Comparison of ENCODE assay signal across 9 cellular contexts in the genomic region with DNA sequence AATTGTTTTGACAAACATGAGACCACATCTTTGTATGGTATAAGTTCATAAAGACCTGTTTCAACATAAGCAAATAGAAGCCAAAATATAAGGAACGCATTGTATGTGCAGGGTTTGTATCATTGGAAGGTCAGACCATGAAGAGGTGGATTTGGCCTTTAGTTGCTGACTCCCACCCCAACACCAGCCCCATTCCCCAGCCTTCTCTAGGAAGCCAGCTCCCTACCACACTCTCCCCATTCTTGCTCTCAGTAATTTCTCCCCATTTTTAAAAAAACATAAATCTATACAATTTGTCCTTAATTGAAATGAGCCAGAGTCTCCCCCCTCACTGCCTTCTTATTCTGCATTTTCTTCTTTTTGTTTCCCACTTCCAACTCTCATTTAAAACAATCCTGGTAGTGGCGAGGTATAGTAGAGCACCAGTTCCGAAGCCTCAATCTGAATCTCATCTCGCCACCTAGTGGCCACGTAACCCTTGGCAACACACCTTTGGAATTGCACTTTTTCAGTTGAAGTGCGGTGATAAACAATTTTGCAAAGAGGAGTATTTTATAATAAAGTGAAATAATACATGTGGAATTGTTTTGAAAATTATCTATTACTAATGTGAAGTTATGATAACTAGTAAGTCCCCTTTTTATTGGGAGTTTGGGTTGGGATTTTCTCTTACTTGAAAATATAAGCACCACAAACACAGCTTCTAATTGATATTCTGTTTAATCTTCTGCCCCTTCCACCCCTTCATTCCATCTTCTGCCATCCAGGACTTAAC.
DNase-seq lines count a peak whose midpoint lies in the region; ATAC-seq and TF ChIP-seq lines count a peak whose summit lies in the region.
"Had no signal": no experiment of that assay in that cellular context is flagged by ENCODE, and none has a peak within 500 bp of the region (broad histone marks: within the 10 kb centered on the region; RNA-seq: fewer than 3 reads in every experiment).

No MANE protein-coding gene starts in this region.

- H3K9me3 ChIP-seq in Peyer's patch = no peaks in the 10 kb centered on the region

- H3K27me3 ChIP-seq in Peyer's patch = no peaks in the 10 kb centered on the region

- peak; percentile 40 to 73 (median 64) for TF ChIP-seq CTCF in Peyer's patch (IDR thresholded peaks at IDR 0.05)

- ATAC-seq in GM18505 (IDR thresholded peaks at IDR 0.05; ENCODE audit: unreplicated experiment) (peak; percentile 70), HG03521 (IDR thresholded peaks at IDR 0.05; ENCODE audit: unreplicated experiment) (peak; percentile 71), HG03457 (IDR thresholded peaks at IDR 0.05; ENCODE audit: unreplicated experiment) (no peak)

- TF ChIP-seq POLR2A in GM18505 (IDR thresholded peaks at IDR 0.05; ENCODE audit: borderline replicate concordance, extremely low read depth, insufficient read depth, insufficient read length) (no peak), Peyer's patch (IDR thresholded peaks at IDR 0.05) (no peak)

- H3K4me3 ChIP-seq in Peyer's patch = no peak overlapping the region
- H3K4me3 ChIP-seq: skin epidermis had no signal

- H3K27ac ChIP-seq in Peyer's patch = no peak overlapping the region

- no peaks in the 10 kb centered on the region for H3K4me1 ChIP-seq in Peyer's patch

- H3K36me3 ChIP-seq in Peyer's patch = no peaks in the 10 kb centered on the region

- DNase-seq in AG08395 (ENCODE audit: low spot score) (peak; percentile 43), Peyer's patch (peak; percentile 51 to 83 (median 57)), glomerular visceral epithelial cell (ENCODE audit: extremely low spot score) (peak; percentile 26), pulmonary artery endothelial cell (ENCODE audit: low read depth, low spot score) (peak; percentile 3)
- peak; percentile 0 to 57 (median 16) for DNase-seq in activated naive CD4-positive, alpha-beta T cell (lab: John Stamatoyannopoulos, UW)

Comparison
In these comparisons a context has a peak if more than half of its experiments do, and no peak if none do; other contexts are left out.
1. DNase-seq: peak in every context shown above with its lines; median percentile 57 in Peyer's patch; 43 in AG08395; 26 in glomerular visceral epithelial cell; 16 in activated naive CD4-positive, alpha-beta T cell; 3 in pulmonary artery endothelial cell.